Comparison of ENCODE assay signal across 19 cellular contexts in genomic region chr3:48795997-48796732, GRCh38. TPM values are rescaled to one million over a fixed set of nuclear protein-coding genes. Genes with fewer than 3 reads are reported as not detected.
DNase-seq lines count a peak whose midpoint lies in the region; ATAC-seq and TF ChIP-seq lines count a peak whose summit lies in the region.
"Had no signal": no experiment of that assay in that cellular context is flagged by ENCODE, and none has a peak within 500 bp of the region (broad histone marks: within the 10 kb centered on the region; RNA-seq: fewer than 3 reads in every experiment).

No MANE protein-coding gene starts in this region.

- H3K27ac ChIP-seq in breast epithelium = no peak overlapping the region
- H3K27ac ChIP-seq: Peyer's patch had no signal

- H3K36me3 ChIP-seq in breast epithelium = no peaks in the 10 kb centered on the region

- no TSS peak for BruUV-seq in MCF 10A (replicated peaks; lab: Mats Ljungman, UMichigan)

- CTCF ChIA-PET in MCF 10A (lab: Yijun Ruan, JAX) = interaction anchor here (1.2 kb wide), 2 partner anchors 8 to 30 kb away, joined by 3 read pairs; no protein-coding TSS in a partner anchor

- H3K27ac Mint-ChIP-seq in MCF 10A (ENCODE audit: low read depth, unreplicated experiment) (no peak overlapping the region), nephron (peak overlapping the region; percentile 32 to 79 (median 37))
- peak overlapping the region; percentile 25 to 52 for H3K27ac Mint-ChIP-seq in effector memory CD8-positive, alpha-beta T cell
- H3K27ac Mint-ChIP-seq: B cell, GM23338 had no signal

- intact Hi-C loops in MCF 10A (cut with micrococcal nuclease) = loop anchor here (10.0 kb wide), 1 partner anchor 49 kb away; the partner anchor contains the start of gene PRKAR2A
- intact Hi-C loops in breast epithelium (cut with DNase I; ENCODE audit: low total_unique reads) = no loop called here

- H3K27me3 ChIP-seq in breast epithelium = no peaks in the 10 kb centered on the region
- H3K27me3 ChIP-seq: Peyer's patch had no signal

- H3K4me1 ChIP-seq in breast epithelium = no peaks in the 10 kb centered on the region
- H3K4me1 ChIP-seq: Caco-2, Peyer's patch had no signal

- H3K9me3 ChIP-seq in breast epithelium = no peaks in the 10 kb centered on the region
- H3K9me3 ChIP-seq: Caco-2, Peyer's patch had no signal

- H3K4me1 Mint-ChIP-seq in MCF 10A (ENCODE audit: insufficient read depth, unreplicated experiment) (peaks cover 16% of the 10 kb centered on the region), nephron (peaks cover 16% of the 10 kb centered on the region)
- H3K4me1 Mint-ChIP-seq in effector memory CD8-positive, alpha-beta T cell (ENCODE audit: low read depth in 2 of 2) = peaks cover 0 to 5% of the 10 kb centered on the region in 2 donors
- H3K4me1 Mint-ChIP-seq: B cell, GM23338 had no signal

- no peak for ATAC-seq in effector memory CD8-positive, alpha-beta T cell (replicated peaks)
- ATAC-seq in HG03280 (IDR thresholded peaks at IDR 0.05; ENCODE audit: unreplicated experiment) (no peak), GM21786 (IDR thresholded peaks at IDR 0.05; ENCODE audit: unreplicated experiment) (no peak)
- ATAC-seq: GM23338 had no signal

- DNase-seq in MCF 10A (ENCODE audit: unreplicated experiment) (peak; percentile 32), breast epithelium (ENCODE audit: low spot score in 2 of 2) (no peak), NCI-H526 treated with DMSO at 0.1 percent for 48 hours (lab: John Stamatoyannopoulos, UW) (no peak), NCI-H1436 treated with DMSO at 0.1 percent for 48 hours (lab: John Stamatoyannopoulos, UW) (no peak)
- no peak for DNase-seq in effector memory CD8-positive, alpha-beta T cell
- DNase-seq: Caco-2, GF-D8, HCEC 1CT, KBM-7, MV-4-11, NCI-H2029, NCI-H2171 treated with DMSO at 0.1 percent for 48 hours, NCI-H446, Peyer's patch had no signal

- peaks cover 28% of the 10 kb centered on the region for H3K36me3 Mint-ChIP-seq in MCF 10A (ENCODE audit: insufficient read depth, unreplicated experiment)
- H3K36me3 Mint-ChIP-seq in effector memory CD8-positive, alpha-beta T cell (ENCODE audit: insufficient read depth) = peaks cover 33% of the 10 kb centered on the region
- peaks cover 4% of the 10 kb centered on the region for H3K36me3 Mint-ChIP-seq in nephron (ENCODE audit: low read depth)

- H3K4me3 Mint-ChIP-seq in MCF 10A (ENCODE audit: unreplicated experiment) (no peak overlapping the region), nephron (no peak overlapping the region)
- no peak overlapping the region for H3K4me3 Mint-ChIP-seq in effector memory CD8-positive, alpha-beta T cell
- H3K4me3 Mint-ChIP-seq: B cell, GM23338 had no signal

- TF ChIP-seq CTCF in MCF 10A (IDR thresholded peaks at IDR 0.05; ENCODE audit: unreplicated experiment) = no peak
- no peak for TF ChIP-seq CTCF in breast epithelium (IDR thresholded peaks at IDR 0.05)
- TF ChIP-seq CTCF in nephron (IDR thresholded peaks at IDR 0.05; ENCODE audit: unreplicated experiment in 3 of 3) = no peak

- TF ChIP-seq POLR2A in breast epithelium (IDR thresholded peaks at IDR 0.05) = no peak

- H3K9me3 Mint-ChIP-seq in MCF 10A (ENCODE audit: unreplicated experiment) (no peaks in the 10 kb centered on the region), nephron (no peaks in the 10 kb centered on the region)
- H3K9me3 Mint-ChIP-seq in effector memory CD8-positive, alpha-beta T cell = no peaks in the 10 kb centered on the region
- H3K9me3 Mint-ChIP-seq: GM23338 had no signal

- POLR2A ChIA-PET in MCF 10A (lab: Yijun Ruan, JAX) = interaction anchor here (0.6 to 0.9 kb wide), 2 partner anchors 31 to 101 kb away, joined by 3 to 4 read pairs; no protein-coding TSS in a partner anchor

- no peaks in the 10 kb centered on the region for H3K27me3 Mint-ChIP-seq in MCF 10A (ENCODE audit: insufficient read depth, unreplicated experiment)
- H3K27me3 Mint-ChIP-seq in effector memory CD8-positive, alpha-beta T cell = no peaks in the 10 kb centered on the region
- no peaks in the 10 kb centered on the region for H3K27me3 Mint-ChIP-seq in nephron (ENCODE audit: low read depth)
- H3K27me3 Mint-ChIP-seq: B cell had no signal

- H3K4me3 ChIP-seq in breast epithelium = no peak overlapping the region
- H3K4me3 ChIP-seq: GM23338, Peyer's patch had no signal

RNA-seq across cellular contexts. Expression of gene PRKAR2A, which starts 51.5 kb away (rescaled TPM):
- total RNA-seq in MCF 10A (2022) (51.3 and 61.3 TPM in 2 replicates), breast epithelium (10 to 100 TPM; 27.2 to 33.0 (median 30.7) TPM)
